ENCODE assay signal across 8 cellular contexts in genomic region chr16:14284930-14285541, GRCh38.
DNase-seq lines count a peak whose midpoint lies in the region; TF ChIP-seq lines count a peak whose summit lies in the region.

No MANE protein-coding gene starts in this region.

- H3K27ac ChIP-seq in neutrophil: no peak overlapping the region

- no peaks in the 10 kb centered on the region for H3K36me3 ChIP-seq in neutrophil

- peaks cover 3 to 18% of the 10 kb centered on the region in 2 experiments for H3K4me1 ChIP-seq in neutrophil (ENCODE audit: control insufficient read depth in 1 of 2, insufficient read depth in 1 of 2, low read depth in 1 of 2, low read length in 1 of 2)

- peak; percentile 47 for DNase-seq in activated gamma-delta T cell treated with Interleukin-2 at 50 U/mL for 16 hours
- no peak for DNase-seq in activated gamma-delta T cell (lab: John Stamatoyannopoulos, UW)
- peak; percentile 65 for DNase-seq in HCEC 1CT
- peak; percentile 85 for DNase-seq in UCSD-AML1 (lab: John Stamatoyannopoulos, UW; ENCODE audit: unreplicated experiment)
- DNase-seq in fibroblast of pulmonary artery (ENCODE audit: low read depth): peak; percentile 73
- DNase-seq in glomerular visceral epithelial cell (ENCODE audit: extremely low spot score): no peak

- H3K27me3 ChIP-seq in neutrophil: peaks cover 56% of the 10 kb centered on the region

- H3K9me3 ChIP-seq in neutrophil: peaks cover 10% of the 10 kb centered on the region

- TF ChIP-seq CTCF in LNCAP (IDR thresholded peaks at IDR 0.05) (peak; percentile 84), fibroblast of pulmonary artery (IDR thresholded peaks at IDR 0.05; ENCODE audit: low read length, missing control alignments) (peak; percentile 43), neutrophil (IDR thresholded peaks at IDR 0.05) (no peak)

- H3K4me3 ChIP-seq in fibroblast of pulmonary artery (replicated peaks; ENCODE audit: low read depth, low read length) (peak overlapping the region; percentile 90), neutrophil (ENCODE audit: low read depth in 1 of 2, low read length in 1 of 2) (peak overlapping the region; percentile 60 to 61)

Comparison
In these comparisons a context has a peak if more than half of its experiments do, and no peak if none do; other contexts are left out.
1. DNase-seq: peak in activated gamma-delta T cell treated with Interleukin-2 at 50 U/mL for 16 hours (single experiment), HCEC 1CT (single experiment), UCSD-AML1 (single experiment) and fibroblast of pulmonary artery (single experiment); none in activated gamma-delta T cell (single experiment) and glomerular visceral epithelial cell (single experiment).